ENCODE assay signal across 13 cellular contexts in the genomic region with DNA sequence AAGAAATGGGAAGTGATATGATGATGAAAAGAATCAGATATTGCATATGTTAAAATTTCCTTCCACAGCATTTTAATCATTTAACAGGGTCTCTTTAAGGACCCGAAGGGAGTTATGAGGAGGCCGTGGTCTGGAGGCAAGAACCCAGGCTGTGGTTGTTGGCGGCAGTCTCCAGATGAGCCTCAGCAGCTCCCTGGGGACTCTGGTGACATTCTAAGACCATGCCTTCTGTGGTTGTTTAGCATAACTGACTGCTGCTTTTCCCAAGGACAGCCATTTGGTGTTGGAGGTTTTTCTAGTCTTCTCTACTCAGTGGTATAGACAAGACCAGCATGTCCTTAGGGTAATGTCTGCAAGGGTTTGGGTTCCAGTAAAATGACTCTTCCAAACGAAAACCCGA.
A peak's percentile ranks its signal among the peaks of the same experiment; 100 is the strongest.
DNase-seq lines count a peak whose midpoint lies in the region; ATAC-seq lines count a peak whose summit lies in the region.
"Had no signal": no experiment of that assay in that cellular context is flagged by ENCODE, and none has a peak within 500 bp of the region (broad histone marks: within the 10 kb centered on the region; RNA-seq: fewer than 3 reads in every experiment).

No MANE protein-coding gene starts in this region.

- no peak overlapping the region for H3K4me2 ChIP-seq in GM23248 (ENCODE audit: unreplicated experiment)

- no peaks in the 10 kb centered on the region for H3K9me2 ChIP-seq in GM23248 (ENCODE audit: insufficient read depth)

- H3K36me3 ChIP-seq in GM23248 (ENCODE audit: low read depth), result no peaks in the 10 kb centered on the region
- H3K36me3 ChIP-seq: gastrocnemius medialis had no signal

- no peaks in the 10 kb centered on the region for H3K9me3 ChIP-seq in GM23248 (ENCODE audit: low read depth)
- H3K9me3 ChIP-seq: gastrocnemius medialis had no signal

- H2AFZ ChIP-seq in GM23248, result no peak overlapping the region

- no peak overlapping the region for H3K4me3 ChIP-seq in GM23248
- H3K4me3 ChIP-seq: gastrocnemius medialis had no signal

- H4K20me1 ChIP-seq in GM23248 (ENCODE audit: insufficient read depth), result no peaks in the 10 kb centered on the region

- H3K4me1 ChIP-seq in GM23248 (ENCODE audit: insufficient read depth), result peaks cover 19% of the 10 kb centered on the region

- no peaks in the 10 kb centered on the region for H3K27me3 ChIP-seq in GM23248 (replicated peaks; ENCODE audit: insufficient read depth)
- H3K27me3 ChIP-seq: gastrocnemius medialis had no signal

- no peak overlapping the region for H3K9ac ChIP-seq in GM23248

- no peak overlapping the region for H3K27ac ChIP-seq in GM23248
- H3K27ac ChIP-seq: C4-2B, gastrocnemius medialis had no signal

- in situ Hi-C loops in GM23248 (cut with MboI), result loop anchor here (10.0 kb wide), 1 partner anchor 718 kb away; a partner anchor contains a TSS

- 30 to 39% methylated on average over 5 of the region's 5 CpGs for WGBS in GM23248 (ENCODE audit: low coverage in 1 of 2, low lambda C conversion rate in 2 of 2, missing lambda C conversion rate in 2 of 2), 2 experiments

- peak; percentile 71 for DNase-seq in GF-D8 (lab: John Stamatoyannopoulos, UW)
- DNase-seq in left cardiac atrium, result no peak
- DNase-seq in GDM1 (lab: John Stamatoyannopoulos, UW), result no peak
- DNase-seq in GM03348 (ENCODE audit: low spot score), result no peak
- DNase-seq in activated CD4-positive, alpha-beta T cell treated with anti-CD3 and anti-CD28 coated beads for 1 hour, result no peak
- no peak for DNase-seq in GM23248
- DNase-seq: amygdala; gastrocnemius medialis; NCI-H226; stimulated activated naive CD4-positive, alpha-beta T cell had no signal

- ATAC-seq in GM21529 (IDR thresholded peaks at IDR 0.05; ENCODE audit: unreplicated experiment) (peak; percentile 67), HG03469 (IDR thresholded peaks at IDR 0.05; ENCODE audit: unreplicated experiment) (peak; percentile 53), left cardiac atrium (peak; percentile 23 to 50)
- ATAC-seq: gastrocnemius medialis had no signal

- peaks cover 10% of the 10 kb centered on the region; the same call in 1 of the 2 replicates for H3K79me2 ChIP-seq in GM23248 (ENCODE audit: insufficient read depth)

- intact Hi-C loops in left cardiac atrium (cut with DNase I), result loop anchor here (2.0 to 10.0 kb wide), 2 partner anchors 718 to 726 kb away; a partner anchor contains a TSS

- H3F3A ChIP-seq in GM23248 (ENCODE audit: insufficient read depth), result peaks cover 9% of the 10 kb centered on the region; the same call in 1 of the 2 replicates
